ENCODE assay signal across 8 cellular contexts in genomic region chr1:150765229-150765976, GRCh38. TPM values are rescaled to one million over a fixed set of nuclear protein-coding genes. Genes with fewer than 3 reads are reported as not detected.
DNase-seq lines count a peak whose midpoint lies in the region; ATAC-seq and TF ChIP-seq lines count a peak whose summit lies in the region.

Gene CTSS (minus strand): TSS chr1:150765778. CDS start chr1:150764763, 1,015 bp downstream.

- peaks cover 2% of the 10 kb centered on the region for H3K4me1 ChIP-seq in urinary bladder (ENCODE audit: insufficient read depth)

- H3K4me3 Mint-ChIP-seq in memory B cell, result peak within 1 kb of the TSS; percentile 99

- H3K36me3 ChIP-seq in urinary bladder (ENCODE audit: insufficient read depth), result peaks cover 2% of the 10 kb centered on the region

- no peak for TF ChIP-seq CTCF in cardiac fibroblast (IDR thresholded peaks at IDR 0.05; ENCODE audit: low read depth, low read length)

- no peaks in the 10 kb centered on the region for H3K9me3 Mint-ChIP-seq in memory B cell

- peak within 1 kb of the TSS; percentile 100 for H3K27ac Mint-ChIP-seq in memory B cell

- WGBS in urinary bladder, result 17% methylated on average over 5 of the region's 5 CpGs

- H3K27ac ChIP-seq in urinary bladder (ENCODE audit: low read depth), result peak within 1 kb of the TSS; percentile 85

- peak; percentile 89 for ATAC-seq in HG02759 (IDR thresholded peaks at IDR 0.05; ENCODE audit: unreplicated experiment)
- peak; percentile 93 for ATAC-seq in memory B cell (ENCODE audit: low read depth)

- DNase-seq in NCI-H510A treated with DMSO at 0.1 percent for 48 hours (lab: John Stamatoyannopoulos, UW) (peak; percentile 44), NCI-H510A (lab: John Stamatoyannopoulos, UW) (no peak), NOMO-1 treated with dmso at 0.1 percent for 144 hours (lab: John Stamatoyannopoulos, UW; ENCODE audit: unreplicated experiment) (peak; percentile 75), cardiac fibroblast (ENCODE audit: low read depth in 2 of 2) (peak; percentile 6 to 44), memory B cell (ENCODE audit: low spot score in 2 of 2) (peak; percentile 17 to 50), AG08396 (ENCODE audit: low spot score) (no peak)

- peaks cover 31% of the 10 kb centered on the region for H3K4me1 Mint-ChIP-seq in memory B cell

- H3K4me3 ChIP-seq in cardiac fibroblast (replicated peaks in 1 of 2; ENCODE audit: low read depth in 2 of 2, low read length in 2 of 2), result peak within 1 kb of the TSS in 1 of 2 donors; percentile 18
- peak within 1 kb of the TSS; percentile 40 for H3K4me3 ChIP-seq in urinary bladder (ENCODE audit: low read depth, low read length)

- peaks cover 18% of the 10 kb centered on the region for H3K36me3 Mint-ChIP-seq in memory B cell

- H3K27me3 Mint-ChIP-seq in memory B cell, result no peaks in the 10 kb centered on the region

RNA-seq across cellular contexts. Expression of gene CTSS, which starts in this region (rescaled TPM):
- total RNA-seq in urinary bladder, result 44.8 TPM
- polyA plus RNA-seq in urinary bladder, result 58.2 TPM

Comparison
In these comparisons a context has a peak if more than half of its experiments do, and no peak if none do; other contexts are left out.
1. DNase-seq: peak in NCI-H510A treated with DMSO at 0.1 percent for 48 hours (single experiment), NOMO-1 treated with dmso at 0.1 percent for 144 hours (single experiment), cardiac fibroblast (2 of 2) and memory B cell (2 of 2); none in NCI-H510A (single experiment) and AG08396 (single experiment).